ENCODE assay signal across 16 cellular contexts in the genomic region with DNA sequence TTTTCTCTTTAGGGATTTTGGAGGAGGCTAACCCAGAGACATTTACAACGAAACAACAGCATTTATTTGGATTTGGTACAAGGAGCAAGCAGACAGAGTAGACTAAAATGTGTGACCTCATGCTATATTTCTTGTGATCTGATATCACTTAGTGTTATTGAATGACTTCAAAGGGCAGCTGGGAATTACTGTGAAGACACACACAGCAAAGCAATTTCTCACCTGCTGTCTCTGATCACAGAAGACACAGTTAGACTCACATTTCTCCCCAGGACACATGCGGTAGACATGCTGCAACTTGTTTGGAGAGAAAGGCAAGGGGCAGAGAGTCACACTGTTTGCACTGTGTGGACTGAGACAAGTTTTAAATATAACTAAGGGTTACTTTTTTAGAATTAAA.
DNase-seq lines count a peak whose midpoint lies in the region; ATAC-seq, FAIRE-seq and TF ChIP-seq lines count a peak whose summit lies in the region.
"Had no signal": no experiment of that assay in that cellular context is flagged by ENCODE, and none has a peak within 500 bp of the region (broad histone marks: within the 10 kb centered on the region; RNA-seq: fewer than 3 reads in every experiment).

No MANE protein-coding gene starts in this region.

- peaks cover 3% of the 10 kb centered on the region for H3K27me3 Mint-ChIP-seq in nephron progenitor cell (ENCODE audit: low read depth, poor library complexity)
- H3K27me3 Mint-ChIP-seq in naive thymus-derived CD4-positive, alpha-beta T cell, result peaks cover 0 to 14% (median 5%) of the 10 kb centered on the region in 5 donors
- H3K27me3 Mint-ChIP-seq: B cell had no signal

- no peak overlapping the region for H3K27ac ChIP-seq in naive thymus-derived CD4-positive, alpha-beta T cell (ENCODE audit: low read depth, low read length)
- peak overlapping the region in 1 of 4 donors; percentile 73 for H3K27ac ChIP-seq in transverse colon
- H3K27ac ChIP-seq: testis had no signal

- peaks cover 3% of the 10 kb centered on the region for H3K36me3 Mint-ChIP-seq in nephron progenitor cell (ENCODE audit: low read depth)
- no peaks in the 10 kb centered on the region for H3K36me3 Mint-ChIP-seq in naive thymus-derived CD4-positive, alpha-beta T cell
- H3K36me3 Mint-ChIP-seq: activated naive CD4-positive, alpha-beta T cell treated with anti-CD3 and anti-CD28 coated beads, Interleukin-2, amount 50 U/mL, for 72 hours had no signal

- H3K36me3 ChIP-seq in naive thymus-derived CD4-positive, alpha-beta T cell (ENCODE audit: control insufficient read depth in 2 of 3, insufficient read depth in 3 of 3, low read length in 3 of 3), result no peaks in the 10 kb centered on the region
- H3K36me3 ChIP-seq in transverse colon, result no peaks in the 10 kb centered on the region

- H3K9me3 Mint-ChIP-seq in nephron progenitor cell, result no peaks in the 10 kb centered on the region
- peaks cover 0 to 1% (median 0%) of the 10 kb centered on the region in 11 donors for H3K9me3 Mint-ChIP-seq in naive thymus-derived CD4-positive, alpha-beta T cell
- H3K9me3 Mint-ChIP-seq: activated CD4-positive, alpha-beta T cell treated with anti-CD3 and anti-CD28 coated beads, Interleukin-2, amount 10 ng/mL, durations not matched to agents 24 days and 14 days; activated naive CD4-positive, alpha-beta T cell treated with anti-CD3 and anti-CD28 coated beads, Interleukin-2, amount 50 U/mL, for 72 hours had no signal

- peak overlapping the region; percentile 86 for H3K27ac Mint-ChIP-seq in nephron progenitor cell
- H3K27ac Mint-ChIP-seq in naive thymus-derived CD4-positive, alpha-beta T cell, result no peak overlapping the region
- H3K27ac Mint-ChIP-seq: activated CD4-positive, alpha-beta T cell treated with anti-CD3 and anti-CD28 coated beads, Interleukin-2, amount 10 ng/mL, durations not matched to agents 24 days and 14 days; activated naive CD4-positive, alpha-beta T cell treated with anti-CD3 and anti-CD28 coated beads, Interleukin-2, amount 50 U/mL, for 72 hours; B cell had no signal

- H3K9me3 ChIP-seq in naive thymus-derived CD4-positive, alpha-beta T cell (ENCODE audit: control insufficient read depth in 2 of 3, low read length in 3 of 3), result no peaks in the 10 kb centered on the region
- no peaks in the 10 kb centered on the region for H3K9me3 ChIP-seq in transverse colon
- H3K9me3 ChIP-seq: testis had no signal

- WGBS in transverse colon (ENCODE audit: low coverage in 1 of 2), 2 donors, result 36 to 44% methylated on average over 1 to 2 of the region's 2 CpGs

- no peaks in the 10 kb centered on the region for H3K27me3 ChIP-seq in naive thymus-derived CD4-positive, alpha-beta T cell (ENCODE audit: control insufficient read depth in 2 of 2, insufficient read depth in 2 of 2, low read length in 2 of 2)
- no peaks in the 10 kb centered on the region for H3K27me3 ChIP-seq in transverse colon
- H3K27me3 ChIP-seq: testis had no signal

- FAIRE-seq in H54 (lab: Jason Lieb, UNC), result peak; percentile 61

- no peak for TF ChIP-seq EP300 in transverse colon (IDR thresholded peaks at IDR 0.05; ENCODE audit: low read depth)

- H3K4me3 Mint-ChIP-seq in nephron progenitor cell, result no peak overlapping the region
- H3K4me3 Mint-ChIP-seq in naive thymus-derived CD4-positive, alpha-beta T cell, result no peak overlapping the region
- H3K4me3 Mint-ChIP-seq: activated CD4-positive, alpha-beta T cell treated with anti-CD3 and anti-CD28 coated beads, Interleukin-2, amount 10 ng/mL, durations not matched to agents 24 days and 14 days; B cell had no signal

- in situ Hi-C loops in transverse colon (cut with MboI; ENCODE audit: low pct_ligation_motif_present in 1 of 4, low pct_unique_long_range_greater_than_20kb in 1 of 4, low sequenced_read_pairs in 3 of 4), result no loop called here

- no peaks in the 10 kb centered on the region for H3K4me1 ChIP-seq in naive thymus-derived CD4-positive, alpha-beta T cell (ENCODE audit: control insufficient read depth in 2 of 2, insufficient read depth in 2 of 2, low read length in 2 of 2)
- peaks cover 11 to 26% (median 14%) of the 10 kb centered on the region in 4 donors for H3K4me1 ChIP-seq in transverse colon
- H3K4me1 ChIP-seq: testis had no signal

- CTCF ChIA-PET in naive thymus-derived CD4-positive, alpha-beta T cell (lab: Charles Lee), result no interaction called here

- H3K4me3 ChIP-seq in naive thymus-derived CD4-positive, alpha-beta T cell (ENCODE audit: low read length), result no peak overlapping the region
- no peak overlapping the region for H3K4me3 ChIP-seq in transverse colon
- H3K4me3 ChIP-seq: testis had no signal

- no peak for ATAC-seq in naive thymus-derived CD4-positive, alpha-beta T cell
- no peak for ATAC-seq in HG03565 (IDR thresholded peaks at IDR 0.05; ENCODE audit: unreplicated experiment)
- ATAC-seq: activated naive CD4-positive, alpha-beta T cell treated with anti-CD3 and anti-CD28 coated beads, Interleukin-2, amount 50 U/mL, for 72 hours had no signal

- TF ChIP-seq POLR2A in H54 (IDR thresholded peaks at IDR 0.05; ENCODE audit: low read depth, low read length), result no peak
- TF ChIP-seq POLR2A in erythroblast (IDR thresholded peaks at IDR 0.05; ENCODE audit: low read length), result no peak
- no peak for TF ChIP-seq POLR2A in transverse colon (IDR thresholded peaks at IDR 0.05)

- DNase-seq in H54 (ENCODE audit: insufficient read length, low spot score) (no peak), NCI-H69 (lab: John Stamatoyannopoulos, UW) (peak; percentile 70), erythroblast (lab: John Stamatoyannopoulos, UW) (peak; percentile 13 to 31), nephron progenitor cell (no peak), transverse colon (no peak), kidney glomerular epithelial cell (lab: John Stamatoyannopoulos, UW) (no peak)
- no peak for DNase-seq in naive thymus-derived CD4-positive, alpha-beta T cell
- DNase-seq: activated CD4-positive, alpha-beta T cell treated with anti-CD3 and anti-CD28 coated beads, Interleukin-2, amount 10 ng/mL, durations not matched to agents 24 days and 14 days; caudate nucleus; KBM-7; NCI-H1092 treated with DMSO at 0.1 percent for 48 hours; NCI-H226; testis had no signal

- no peak for TF ChIP-seq CTCF in nephron progenitor cell (IDR thresholded peaks at IDR 0.05)
- TF ChIP-seq CTCF in transverse colon (IDR thresholded peaks at IDR 0.05), result no peak

- peaks cover 47% of the 10 kb centered on the region for H3K4me1 Mint-ChIP-seq in nephron progenitor cell
- no peaks in the 10 kb centered on the region for H3K4me1 Mint-ChIP-seq in naive thymus-derived CD4-positive, alpha-beta T cell
- H3K4me1 Mint-ChIP-seq: activated CD4-positive, alpha-beta T cell treated with anti-CD3 and anti-CD28 coated beads, Interleukin-2, amount 10 ng/mL, durations not matched to agents 24 days and 14 days; B cell had no signal

- intact Hi-C loops in naive thymus-derived CD4-positive, alpha-beta T cell (cut with micrococcal nuclease), result no loop called here
- intact Hi-C loops in transverse colon (cut with DNase I; ENCODE audit: low total_unique reads), result no loop called here

- POLR2A ChIA-PET in naive thymus-derived CD4-positive, alpha-beta T cell (lab: Charles Lee), result no interaction called here

Comparison
In these comparisons a context has a peak if more than half of its experiments do, and no peak if none do; other contexts are left out.
1. DNase-seq: peak in NCI-H69 (single experiment) and erythroblast (2 of 2); none in H54 (single experiment), nephron progenitor cell (single experiment), naive thymus-derived CD4-positive, alpha-beta T cell (0 of 9), transverse colon (single experiment) and kidney glomerular epithelial cell (single experiment).